ENCODE assay signal across 33 cellular contexts in the genomic region with DNA sequence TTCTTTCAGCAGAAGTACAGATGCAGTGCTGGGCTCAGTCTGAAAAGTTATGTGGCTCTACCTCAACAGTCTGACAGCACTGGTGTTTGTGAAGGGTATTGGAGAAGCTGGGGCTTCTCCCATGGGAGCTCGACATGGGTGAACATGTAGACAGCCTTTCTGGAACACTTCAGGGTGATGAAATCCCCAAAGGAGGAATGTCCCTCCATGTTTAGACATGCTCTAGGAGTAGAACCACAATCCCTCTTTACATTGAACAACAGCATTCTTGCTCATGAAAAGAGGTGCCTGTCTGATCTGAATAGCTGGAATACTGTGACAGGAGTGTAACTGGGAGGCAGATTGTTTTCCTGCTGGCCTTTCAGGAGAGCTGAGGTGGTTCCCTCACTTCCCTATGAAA. TPM values are rescaled to one million over a fixed set of nuclear protein-coding genes. Genes with fewer than 3 reads are reported as not detected.
"Had no signal": no experiment of that assay in that cellular context is flagged by ENCODE, and none has a peak within 500 bp of the region (broad histone marks: within the 10 kb centered on the region; RNA-seq: fewer than 3 reads in every experiment).

No MANE protein-coding gene starts in this region.

- FAIRE-seq: colon had no signal

- H3K4me3 ChIP-seq: ascending aorta, esophagus muscularis mucosa, gastroesophageal sphincter had no signal

- H3K4me1 Mint-ChIP-seq: activated CD4-positive, alpha-beta T cell treated with anti-CD3 and anti-CD28 coated beads for 36 hours; activated CD4-positive, alpha-beta T cell treated with anti-CD3 and anti-CD28 coated beads, Interleukin-2, amount 10 ng/mL, durations not matched to agents 24 days and 14 days; activated naive CD4-positive, alpha-beta T cell treated with anti-CD3 and anti-CD28 coated beads, Interleukin-2, amount 50 U/mL, for 24 hours; activated naive CD8-positive, alpha-beta T cell treated with anti-CD3 and anti-CD28 coated beads for 36 hours; activated naive CD8-positive, alpha-beta T cell treated with anti-CD3 and anti-CD28 coated beads, Interleukin-2, amount 50 U/mL, for 24 hours; brain; T-helper 17 cell had no signal

- H3K4me3 Mint-ChIP-seq: activated CD4-positive, alpha-beta memory T cell treated with anti-CD3 and anti-CD28 coated beads for 36 hours; activated CD4-positive, alpha-beta T cell treated with anti-CD3 and anti-CD28 coated beads for 36 hours; activated CD4-positive, alpha-beta T cell treated with anti-CD3 and anti-CD28 coated beads, Interleukin-2, amount 10 ng/mL, durations not matched to agents 24 days and 14 days; activated CD8-positive, alpha-beta memory T cell treated with anti-CD3 and anti-CD28 coated beads, Interleukin-2, amount 10 ng/mL, durations not matched to agents 7 days and 5 days; activated CD8-positive, alpha-beta T cell treated with anti-CD3 and anti-CD28 coated beads, Interleukin-2, amount 10 ng/mL, durations not matched to agents 7 days and 5 days; activated naive CD4-positive, alpha-beta T cell treated with anti-CD3 and anti-CD28 coated beads for 36 hours; activated naive CD4-positive, alpha-beta T cell treated with anti-CD3 and anti-CD28 coated beads, Interleukin-2, amount 50 U/mL, for 24 hours; activated naive CD8-positive, alpha-beta T cell treated with anti-CD3 and anti-CD28 coated beads for 36 hours; activated naive CD8-positive, alpha-beta T cell treated with anti-CD3 and anti-CD28 coated beads, Interleukin-2, amount 50 U/mL, for 24 hours; activated T-helper 1 cell treated with anti-CD3 and anti-CD28 coated beads, Interleukin-12 subunit alpha, Interleukin-12 subunit beta, Interleukin-2, Interleukin-4 antibody, amounts not matched to agents 30 ng/mL and 10 ng/mL and 1 ng/mL, durations not matched to agents 14 hours and 24 hours and 36 hours; brain; effector memory CD8-positive, alpha-beta T cell; T-helper 17 cell; T-helper 2 cell treated with Interferon-gamma antibody and Interleukin-4, amounts not matched to agents 5 μg/mL and 100 μg/mL, for 36 hours had no signal

- H3K27ac ChIP-seq: ascending aorta, esophagus muscularis mucosa, gastroesophageal sphincter had no signal

- H3K27me3 Mint-ChIP-seq: activated CD4-positive, alpha-beta memory T cell treated with anti-CD3 and anti-CD28 coated beads for 36 hours; activated CD4-positive, alpha-beta T cell treated with anti-CD3 and anti-CD28 coated beads, Interleukin-2, amount 10 ng/mL, durations not matched to agents 24 days and 14 days; brain; T-helper 17 cell had no signal

- H3K27ac Mint-ChIP-seq: activated CD4-positive, alpha-beta memory T cell treated with anti-CD3 and anti-CD28 coated beads for 36 hours; activated CD4-positive, alpha-beta T cell treated with anti-CD3 and anti-CD28 coated beads for 36 hours; activated CD4-positive, alpha-beta T cell treated with anti-CD3 and anti-CD28 coated beads, Interleukin-2, amount 10 ng/mL, durations not matched to agents 24 days and 14 days; activated CD8-positive, alpha-beta memory T cell treated with anti-CD3 and anti-CD28 coated beads, Interleukin-2, amount 10 ng/mL, durations not matched to agents 7 days and 5 days; activated CD8-positive, alpha-beta T cell treated with anti-CD3 and anti-CD28 coated beads, Interleukin-2, amount 10 ng/mL, durations not matched to agents 7 days and 5 days; activated naive CD4-positive, alpha-beta T cell treated with anti-CD3 and anti-CD28 coated beads for 36 hours; activated naive CD4-positive, alpha-beta T cell treated with anti-CD3 and anti-CD28 coated beads, Interleukin-2, amount 50 U/mL, for 24 hours; activated naive CD8-positive, alpha-beta T cell treated with anti-CD3 and anti-CD28 coated beads for 36 hours; activated naive CD8-positive, alpha-beta T cell treated with anti-CD3 and anti-CD28 coated beads, Interleukin-2, amount 50 U/mL, for 24 hours; activated T-helper 1 cell treated with anti-CD3 and anti-CD28 coated beads, Interleukin-12 subunit alpha, Interleukin-12 subunit beta, Interleukin-2, Interleukin-4 antibody, amounts not matched to agents 30 ng/mL and 10 ng/mL and 1 ng/mL, durations not matched to agents 14 hours and 24 hours and 36 hours; activated T-helper 2 cell treated with anti-CD3 and anti-CD28 coated beads, Interferon-gamma antibody, Interleukin-2, Interleukin-4, amounts not matched to agents 10 μg/mL and 5 μg/mL and 100 μg/mL, durations not matched to agents 14 hours and 24 hours and 36 hours; brain; effector memory CD8-positive, alpha-beta T cell; T-helper 17 cell; T-helper 2 cell treated with Interferon-gamma antibody and Interleukin-4, amounts not matched to agents 5 μg/mL and 100 μg/mL, for 36 hours had no signal

- H3K36me3 ChIP-seq: ascending aorta, esophagus muscularis mucosa, gastroesophageal sphincter had no signal

- DNase-seq: activated CD4-positive, alpha-beta memory T cell treated with anti-CD3 and anti-CD28 coated beads for 36 hours; activated CD4-positive, alpha-beta T cell treated with anti-CD3 and anti-CD28 coated beads for 36 hours; activated CD4-positive, alpha-beta T cell treated with anti-CD3 and anti-CD28 coated beads, Interleukin-2, amount 10 ng/mL, durations not matched to agents 24 days and 14 days; activated CD4-positive, CD25-positive, alpha-beta regulatory T cell; activated CD4-positive, CD25-positive, alpha-beta regulatory T cell treated with anti-CD3 and anti-CD28 coated beads, Interleukin-2, amount 50 U/mL, for 72 hours; activated CD8-positive, alpha-beta memory T cell treated with anti-CD3 and anti-CD28 coated beads, Interleukin-2, amount 10 ng/mL, durations not matched to agents 7 days and 5 days; activated CD8-positive, alpha-beta memory T cell treated with anti-CD3 and anti-CD28 coated beads, Interleukin-2, amount 50 U/mL, for 4 hours; activated CD8-positive, alpha-beta T cell treated with anti-CD3 and anti-CD28 coated beads, Interleukin-2, amount 10 ng/mL, durations not matched to agents 7 days and 5 days; activated effector memory CD4-positive, alpha-beta T cell treated with anti-CD3 and anti-CD28 coated beads, Interleukin-2, amount 50 U/mL, for 16 hours; activated naive CD4-positive, alpha-beta T cell treated with anti-CD3 and anti-CD28 coated beads for 36 hours; activated naive CD8-positive, alpha-beta T cell treated with anti-CD3 and anti-CD28 coated beads for 36 hours; activated naive CD8-positive, alpha-beta T cell treated with anti-CD3 and anti-CD28 coated beads, Interleukin-2, amount 50 U/mL, for 24 hours; activated T-cell treated with anti-CD3 and anti-CD28 coated beads, Interleukin-2, amount 50 U/mL, for 1 hour; activated T-cell treated with anti-CD3 and anti-CD28 coated beads, Interleukin-2, amount 50 U/mL, for 48 hours; caudate nucleus; cortex of kidney; dermis blood vessel endothelial cell; effector CD4-positive, alpha-beta T cell; effector memory CD8-positive, alpha-beta T cell; foreskin melanocyte; T-helper 1 cell; T-helper 17 cell; T1000 had no signal

- ATAC-seq: activated CD4-positive, alpha-beta T cell treated with anti-CD3 and anti-CD28 coated beads for 36 hours; activated CD8-positive, alpha-beta memory T cell treated with anti-CD3 and anti-CD28 coated beads, Interleukin-2, amount 10 ng/mL, durations not matched to agents 7 days and 5 days; activated CD8-positive, alpha-beta T cell treated with anti-CD3 and anti-CD28 coated beads, Interleukin-2, amount 10 ng/mL, durations not matched to agents 7 days and 5 days; activated naive CD8-positive, alpha-beta T cell treated with anti-CD3 and anti-CD28 coated beads, Interleukin-2, amount 50 U/mL, for 24 hours; effector memory CD8-positive, alpha-beta T cell; gastroesophageal sphincter; T-helper 17 cell had no signal

- H3K27me3 ChIP-seq: ascending aorta, esophagus muscularis mucosa had no signal

- H3K4me1 ChIP-seq: ascending aorta, esophagus muscularis mucosa, gastroesophageal sphincter had no signal

- H3K9me3 ChIP-seq: ascending aorta, esophagus muscularis mucosa, gastroesophageal sphincter had no signal

- H3K36me3 Mint-ChIP-seq: activated CD4-positive, alpha-beta memory T cell treated with anti-CD3 and anti-CD28 coated beads for 36 hours; activated CD8-positive, alpha-beta memory T cell treated with anti-CD3 and anti-CD28 coated beads, Interleukin-2, amount 10 ng/mL, durations not matched to agents 7 days and 5 days; activated naive CD4-positive, alpha-beta T cell treated with anti-CD3 and anti-CD28 coated beads, Interleukin-2, amount 50 U/mL, for 24 hours; activated naive CD8-positive, alpha-beta T cell treated with anti-CD3 and anti-CD28 coated beads for 36 hours; brain had no signal

- H3K9me3 Mint-ChIP-seq: activated CD4-positive, alpha-beta memory T cell treated with anti-CD3 and anti-CD28 coated beads for 36 hours; activated CD4-positive, alpha-beta T cell treated with anti-CD3 and anti-CD28 coated beads, Interleukin-2, amount 10 ng/mL, durations not matched to agents 24 days and 14 days; activated naive CD4-positive, alpha-beta T cell treated with anti-CD3 and anti-CD28 coated beads for 36 hours; activated naive CD4-positive, alpha-beta T cell treated with anti-CD3 and anti-CD28 coated beads, Interleukin-2, amount 50 U/mL, for 24 hours; activated naive CD8-positive, alpha-beta T cell treated with anti-CD3 and anti-CD28 coated beads for 36 hours; activated naive CD8-positive, alpha-beta T cell treated with anti-CD3 and anti-CD28 coated beads, Interleukin-2, amount 50 U/mL, for 24 hours; activated T-helper 1 cell treated with anti-CD3 and anti-CD28 coated beads, Interleukin-12 subunit alpha, Interleukin-12 subunit beta, Interleukin-2, Interleukin-4 antibody, amounts not matched to agents 30 ng/mL and 10 ng/mL and 1 ng/mL, durations not matched to agents 14 hours and 24 hours and 36 hours; activated T-helper 2 cell treated with anti-CD3 and anti-CD28 coated beads, Interferon-gamma antibody, Interleukin-2, Interleukin-4, amounts not matched to agents 10 μg/mL and 5 μg/mL and 100 μg/mL, durations not matched to agents 14 hours and 24 hours and 36 hours; effector memory CD8-positive, alpha-beta T cell; T-helper 2 cell treated with Interferon-gamma antibody and Interleukin-4, amounts not matched to agents 5 μg/mL and 100 μg/mL, for 36 hours had no signal

RNA-seq across cellular contexts. Expression of gene NAP1L2, which starts 53.8 kb away (rescaled TPM):
- total RNA-seq: epithelial cell of proximal tubule had no signal
